In the genomic region with DNA sequence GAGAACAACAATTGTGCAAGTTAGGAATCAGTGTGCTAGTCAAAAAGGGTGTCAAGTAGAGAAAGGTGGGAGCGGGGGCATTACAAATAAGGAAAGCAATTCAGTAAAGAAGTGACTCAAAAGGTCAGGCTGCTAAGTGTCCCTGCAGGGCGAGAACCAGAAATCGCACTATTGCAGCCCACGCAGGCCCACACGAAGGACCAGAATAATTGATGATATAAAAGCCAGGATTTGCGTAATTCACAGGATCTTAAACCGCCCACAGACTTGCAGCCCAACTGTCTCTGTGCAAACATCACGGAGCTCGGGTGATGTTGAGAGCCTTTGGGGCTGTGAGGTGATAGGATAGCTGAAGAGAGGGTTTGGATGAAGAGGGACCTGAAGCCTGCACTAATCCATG, we compare ENCODE assay signal across 16 cellular contexts.
A peak's percentile ranks its signal among the peaks of the same experiment; 100 is the strongest.
DNase-seq lines count a peak whose midpoint lies in the region; ATAC-seq, FAIRE-seq and TF ChIP-seq lines count a peak whose summit lies in the region.
"Had no signal": no experiment of that assay in that cellular context is flagged by ENCODE, and none has a peak within 500 bp of the region (broad histone marks: within the 10 kb centered on the region; RNA-seq: fewer than 3 reads in every experiment).

No MANE protein-coding gene starts in this region.

- no peaks in the 10 kb centered on the region for H3K4me1 ChIP-seq in GM23338 (ENCODE audit: insufficient read depth)

- FAIRE-seq in H54 (lab: Jason Lieb, UNC) = no peak
- FAIRE-seq: GM12878, K562 had no signal

- no peak for DNase-seq in GM23338 (ENCODE audit: low spot score)
- peak in 6 of 10 donors; percentile 47 to 58 (median 49) for DNase-seq in dorsolateral prefrontal cortex
- peak; percentile 28 for DNase-seq in left ventricle myocardium superior
- DNase-seq in posterior cingulate gyrus = peak in 7 of 10 donors; percentile 12 to 84 (median 49)
- DNase-seq in immature natural killer cell = no peak
- DNase-seq in H54 (ENCODE audit: insufficient read length, low spot score) = no peak
- DNase-seq: Calu3, NCI-H1048, NCI-H146, NCI-H2081 treated with DMSO at 0.1 percent for 48 hours, NCI-H446 had no signal

- no peak overlapping the region for H3K4me2 ChIP-seq in GM23338

- H2AFZ ChIP-seq in GM23338 = peak overlapping the region; percentile 35; the same call in 1 of the 2 replicates

- H4K20me1 ChIP-seq in GM23338 (replicated peaks; ENCODE audit: insufficient read depth) = no peaks in the 10 kb centered on the region

- intact Hi-C loops in dorsolateral prefrontal cortex (cut with DNase I) (loop anchor here in 1 of 2 donors (10.0 kb wide), 1 partner anchor 145 kb away; no protein-coding TSS in a partner anchor), left ventricle myocardium superior (cut with micrococcal nuclease) (no loop called here), posterior cingulate gyrus (cut with DNase I) (loop anchor here (10.0 kb wide), 1 partner anchor 135 kb away; no protein-coding TSS in a partner anchor)

- no peaks in the 10 kb centered on the region for H3K9me2 ChIP-seq in GM23338 (ENCODE audit: insufficient read depth)

- H3K27me3 ChIP-seq in GM23338 (ENCODE audit: insufficient read depth) = no peaks in the 10 kb centered on the region
- no peaks in the 10 kb centered on the region for H3K27me3 ChIP-seq in dorsolateral prefrontal cortex

- H3K27ac Mint-ChIP-seq in GM23338 (no peak overlapping the region), immature natural killer cell (no peak overlapping the region)

- H3K79me2 ChIP-seq in GM23338 (replicated peaks; ENCODE audit: insufficient read depth) = no peaks in the 10 kb centered on the region

- H3K4me3 Mint-ChIP-seq in GM23338 (no peak overlapping the region), immature natural killer cell (no peak overlapping the region)

- H3K4me3 ChIP-seq in GM23338 = no peak overlapping the region
- no peak overlapping the region for H3K4me3 ChIP-seq in dorsolateral prefrontal cortex
- H3K4me3 ChIP-seq: GM12878, K562 had no signal

- H3K36me3 Mint-ChIP-seq in GM23338 (ENCODE audit: low read depth) = no peaks in the 10 kb centered on the region
- H3K36me3 Mint-ChIP-seq in immature natural killer cell = no peaks in the 10 kb centered on the region

- H3K27me3 Mint-ChIP-seq in GM23338 (ENCODE audit: insufficient read depth, low read depth, poor library complexity) (no peaks in the 10 kb centered on the region), immature natural killer cell (ENCODE audit: low read depth in 3 of 3) (peaks cover 0 to 4% (median 2%) of the 10 kb centered on the region in 3 donors)

- H3F3A ChIP-seq in GM23338 (replicated peaks; ENCODE audit: low read depth) = no peaks in the 10 kb centered on the region

- H3K36me3 ChIP-seq in GM23338 (ENCODE audit: insufficient read depth) = no peaks in the 10 kb centered on the region

- TF ChIP-seq POLR2A in H54 (IDR thresholded peaks at IDR 0.05; ENCODE audit: low read depth, low read length) = no peak

- H3K4me1 Mint-ChIP-seq in GM23338 (no peaks in the 10 kb centered on the region), immature natural killer cell (no peaks in the 10 kb centered on the region)

- H3K9me3 Mint-ChIP-seq in GM23338 (no peaks in the 10 kb centered on the region), immature natural killer cell (peaks cover 0 to 20% (median 1%) of the 10 kb centered on the region in 6 donors)

- ATAC-seq in GM23338 (no peak; the same call in 2 of the 3 replicates), left ventricle myocardium superior (peak; percentile 69), HG02938 (IDR thresholded peaks at IDR 0.05; ENCODE audit: unreplicated experiment) (no peak)
- ATAC-seq: GM12878, HCT116, K562 had no signal

- H3K27ac ChIP-seq in GM23338 (ENCODE audit: low read depth) (no peak overlapping the region), dorsolateral prefrontal cortex (peak overlapping the region in 34 of 59 donors; percentile 1 to 69 (median 36))
- H3K27ac ChIP-seq: HL-60 had no signal

- no peak for TF ChIP-seq CTCF in GM23338 (conservative IDR thresholded peaks at IDR 0.05; ENCODE audit: low read depth in 2 of 2)
- TF ChIP-seq CTCF in dorsolateral prefrontal cortex (IDR thresholded peaks at IDR 0.05 in 54 of 56, conservative IDR thresholded peaks at IDR 0.05 in 2 of 56; ENCODE audit: low read depth in 1 of 56, partially characterized antibody in 56 of 56) = no peak

TF ChIP-seq in GM23338, 12 proteins besides CTCF, POLR2A, EP300 and RAD21 (continues in another document):
- TF ChIP-seq, protein P1, sequence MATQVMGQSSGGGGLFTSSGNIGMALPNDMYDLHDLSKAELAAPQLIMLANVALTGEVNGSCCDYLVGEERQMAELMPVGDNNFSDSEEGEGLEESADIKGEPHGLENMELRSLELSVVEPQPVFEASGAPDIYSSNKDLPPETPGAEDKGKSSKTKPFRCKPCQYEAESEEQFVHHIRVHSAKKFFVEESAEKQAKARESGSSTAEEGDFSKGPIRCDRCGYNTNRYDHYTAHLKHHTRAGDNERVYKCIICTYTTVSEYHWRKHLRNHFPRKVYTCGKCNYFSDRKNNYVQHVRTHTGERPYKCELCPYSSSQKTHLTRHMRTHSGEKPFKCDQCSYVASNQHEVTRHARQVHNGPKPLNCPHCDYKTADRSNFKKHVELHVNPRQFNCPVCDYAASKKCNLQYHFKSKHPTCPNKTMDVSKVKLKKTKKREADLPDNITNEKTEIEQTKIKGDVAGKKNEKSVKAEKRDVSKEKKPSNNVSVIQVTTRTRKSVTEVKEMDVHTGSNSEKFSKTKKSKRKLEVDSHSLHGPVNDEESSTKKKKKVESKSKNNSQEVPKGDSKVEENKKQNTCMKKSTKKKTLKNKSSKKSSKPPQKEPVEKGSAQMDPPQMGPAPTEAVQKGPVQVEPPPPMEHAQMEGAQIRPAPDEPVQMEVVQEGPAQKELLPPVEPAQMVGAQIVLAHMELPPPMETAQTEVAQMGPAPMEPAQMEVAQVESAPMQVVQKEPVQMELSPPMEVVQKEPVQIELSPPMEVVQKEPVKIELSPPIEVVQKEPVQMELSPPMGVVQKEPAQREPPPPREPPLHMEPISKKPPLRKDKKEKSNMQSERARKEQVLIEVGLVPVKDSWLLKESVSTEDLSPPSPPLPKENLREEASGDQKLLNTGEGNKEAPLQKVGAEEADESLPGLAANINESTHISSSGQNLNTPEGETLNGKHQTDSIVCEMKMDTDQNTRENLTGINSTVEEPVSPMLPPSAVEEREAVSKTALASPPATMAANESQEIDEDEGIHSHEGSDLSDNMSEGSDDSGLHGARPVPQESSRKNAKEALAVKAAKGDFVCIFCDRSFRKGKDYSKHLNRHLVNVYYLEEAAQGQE (IDR thresholded peaks at IDR 0.05; ENCODE audit: unreplicated experiment) = no peak
- no peak for TF ChIP-seq EZH2 (IDR thresholded peaks at IDR 0.05; ENCODE audit: low read depth, unreplicated experiment)
- no peak for TF ChIP-seq POLR2AphosphoS5 (IDR thresholded peaks at IDR 0.05; ENCODE audit: low read depth)
- TF ChIP-seq ZNF331 (CRISPR knock-in tag; IDR thresholded peaks at IDR 0.05; ENCODE audit: low read depth) = no peak
- no peak for TF ChIP-seq JUNB (IDR thresholded peaks at IDR 0.05; ENCODE audit: unreplicated experiment)
- no peak for TF ChIP-seq EZH2phosphoT487 (IDR thresholded peaks at IDR 0.05; ENCODE audit: unreplicated experiment)
- no peak for TF ChIP-seq ZNF114 (CRISPR knock-in tag; IDR thresholded peaks at IDR 0.05)
- no peak for TF ChIP-seq NANOG (IDR thresholded peaks at IDR 0.05; ENCODE audit: borderline replicate concordance)

Comparison
In these comparisons a context has a peak if more than half of its experiments do, and no peak if none do; other contexts are left out.
1. DNase-seq: peak in dorsolateral prefrontal cortex (6 of 10), left ventricle myocardium superior (single experiment) and posterior cingulate gyrus (7 of 10); none in GM23338 (single experiment), immature natural killer cell (0 of 3) and H54 (single experiment).